In genomic region chr11:23078289-23078971, GRCh38 we compare ENCODE assay signal across 12 cellular contexts.
DNase-seq lines count a peak whose midpoint lies in the region; ATAC-seq lines count a peak whose summit lies in the region.
"Had no signal": no experiment of that assay in that cellular context is flagged by ENCODE, and none has a peak within 500 bp of the region (broad histone marks: within the 10 kb centered on the region; RNA-seq: fewer than 3 reads in every experiment).

No MANE protein-coding gene starts in this region.

- H4K8ac ChIP-seq in trophoblast cell (ENCODE audit: low read depth, low read length): no peak overlapping the region

- no peak overlapping the region for H3K4me3 Mint-ChIP-seq in stimulated activated effector memory CD8-positive, alpha-beta T cell treated with anti-CD3 and anti-CD28 coated beads, Interleukin-12 subunit alpha, Interleukin-12 subunit beta, amount 100 ng/mL, for 72 hours
- H3K4me3 Mint-ChIP-seq: activated naive CD8-positive, alpha-beta T cell treated with anti-CD3 and anti-CD28 coated beads, Interleukin-2, amount 10 ng/mL, durations not matched to agents 7 days and 5 days had no signal

- H3K4me2 ChIP-seq in trophoblast cell (ENCODE audit: low read length): no peak overlapping the region

- H3K14ac ChIP-seq in trophoblast cell (ENCODE audit: low read length): no peak overlapping the region

- no peak overlapping the region for H2AK5ac ChIP-seq in trophoblast cell (ENCODE audit: low read length)

- H3K18ac ChIP-seq in trophoblast cell (ENCODE audit: low read length): no peak overlapping the region

- no peaks in the 10 kb centered on the region for H3K36me3 ChIP-seq in trophoblast cell (ENCODE audit: control insufficient read depth in 1 of 2, insufficient read depth in 2 of 2, low read length in 2 of 2)

- H3K27ac ChIP-seq in trophoblast cell (ENCODE audit: low read depth, low read length): no peak overlapping the region

- H2AFZ ChIP-seq in trophoblast cell (ENCODE audit: insufficient read depth, low read length, poor library complexity): no peak overlapping the region

- no CpG with 5 or more reads among the region's 5 CpGs for WGBS in trophoblast cell (ENCODE audit: extremely low coverage, insufficient coverage, insufficient read length)

- H4K91ac ChIP-seq in trophoblast cell (ENCODE audit: low read depth, low read length): no peak overlapping the region

- H3K4me3 ChIP-seq in trophoblast cell (ENCODE audit: low read depth, low read length): no peak overlapping the region
- H3K4me3 ChIP-seq: K562 had no signal

- H3K79me2 ChIP-seq in trophoblast cell (ENCODE audit: control insufficient read depth, insufficient read depth, low read length, poor library complexity): no peaks in the 10 kb centered on the region

- H3K4me1 ChIP-seq in trophoblast cell (ENCODE audit: control insufficient read depth in 1 of 2, insufficient read depth in 2 of 2, low read length in 2 of 2): no peaks in the 10 kb centered on the region

- H3K27me3 ChIP-seq in trophoblast cell (ENCODE audit: insufficient read depth, low read length): no peaks in the 10 kb centered on the region

- no peak overlapping the region for H2BK5ac ChIP-seq in trophoblast cell (ENCODE audit: low read depth, low read length, poor library complexity)

- H3K23ac ChIP-seq in trophoblast cell (ENCODE audit: low read length): no peak overlapping the region

- H3K4ac ChIP-seq in trophoblast cell (ENCODE audit: low read depth, low read length): no peak overlapping the region

- no peaks in the 10 kb centered on the region for H3K79me1 ChIP-seq in trophoblast cell (ENCODE audit: low read length)

- H4K12ac ChIP-seq in trophoblast cell (ENCODE audit: low read depth, low read length): no peak overlapping the region

- H3K9ac ChIP-seq in trophoblast cell (ENCODE audit: low read length): no peak overlapping the region

- peaks cover 2% of the 10 kb centered on the region for H3K9me3 Mint-ChIP-seq in stimulated activated effector memory CD8-positive, alpha-beta T cell treated with anti-CD3 and anti-CD28 coated beads, Interleukin-12 subunit alpha, Interleukin-12 subunit beta, amount 100 ng/mL, for 72 hours
- H3K9me3 Mint-ChIP-seq: activated naive CD8-positive, alpha-beta T cell treated with anti-CD3 and anti-CD28 coated beads, Interleukin-2, amount 10 ng/mL, durations not matched to agents 7 days and 5 days had no signal

- H3K4me1 Mint-ChIP-seq in stimulated activated effector memory CD8-positive, alpha-beta T cell treated with anti-CD3 and anti-CD28 coated beads, Interleukin-12 subunit alpha, Interleukin-12 subunit beta, amount 100 ng/mL, for 72 hours: no peaks in the 10 kb centered on the region
- H3K4me1 Mint-ChIP-seq: activated naive CD8-positive, alpha-beta T cell treated with anti-CD3 and anti-CD28 coated beads, Interleukin-2, amount 10 ng/mL, durations not matched to agents 7 days and 5 days had no signal

- H3K9me3 ChIP-seq in trophoblast cell (ENCODE audit: insufficient read depth, low read depth, low read length): no peaks in the 10 kb centered on the region

- DNase-seq in fibroblast of gingiva (ENCODE audit: low read depth) (peak; percentile 20), NCI-H2107 (lab: John Stamatoyannopoulos, UW) (no peak), NAMALWA (ENCODE audit: low spot score) (no peak), trophoblast cell (no peak)
- DNase-seq in stimulated activated effector memory CD8-positive, alpha-beta T cell treated with anti-CD3 and anti-CD28 coated beads, Interleukin-12 subunit alpha, Interleukin-12 subunit beta, amount 100 ng/mL, for 72 hours (ENCODE audit: low spot score in 2 of 2): no peak
- DNase-seq: activated naive CD8-positive, alpha-beta T cell treated with anti-CD3 and anti-CD28 coated beads, Interleukin-2, amount 10 ng/mL, durations not matched to agents 7 days and 5 days; DMS 273 treated with DMSO at 0.1 percent for 48 hours; small intestine had no signal

- no peaks in the 10 kb centered on the region for H3K36me3 Mint-ChIP-seq in stimulated activated effector memory CD8-positive, alpha-beta T cell treated with anti-CD3 and anti-CD28 coated beads, Interleukin-12 subunit alpha, Interleukin-12 subunit beta, amount 100 ng/mL, for 72 hours
- H3K36me3 Mint-ChIP-seq: activated naive CD8-positive, alpha-beta T cell treated with anti-CD3 and anti-CD28 coated beads, Interleukin-2, amount 10 ng/mL, durations not matched to agents 7 days and 5 days had no signal

- H2BK12ac ChIP-seq in trophoblast cell (ENCODE audit: low read length): no peak overlapping the region

- no peak overlapping the region for H2BK120ac ChIP-seq in trophoblast cell (ENCODE audit: insufficient read depth, low read length, poor library complexity)

- H3K27ac Mint-ChIP-seq in stimulated activated effector memory CD8-positive, alpha-beta T cell treated with anti-CD3 and anti-CD28 coated beads, Interleukin-12 subunit alpha, Interleukin-12 subunit beta, amount 100 ng/mL, for 72 hours: no peak overlapping the region
- H3K27ac Mint-ChIP-seq: activated naive CD8-positive, alpha-beta T cell treated with anti-CD3 and anti-CD28 coated beads, Interleukin-2, amount 10 ng/mL, durations not matched to agents 7 days and 5 days had no signal

- ATAC-seq in GM18502 (IDR thresholded peaks at IDR 0.05; ENCODE audit: poor library complexity, unreplicated experiment) (peak; percentile 72), GM21723 (IDR thresholded peaks at IDR 0.05; ENCODE audit: unreplicated experiment) (peak; percentile 77), HG03439 (IDR thresholded peaks at IDR 0.05; ENCODE audit: unreplicated experiment) (peak; percentile 82)
- ATAC-seq in stimulated activated effector memory CD8-positive, alpha-beta T cell treated with anti-CD3 and anti-CD28 coated beads, Interleukin-12 subunit alpha, Interleukin-12 subunit beta, amount 100 ng/mL, for 72 hours: no peak
- ATAC-seq: K562 had no signal
